Comparison of ENCODE assay signal across 8 cellular contexts in genomic region chr3:129181834-129182233, GRCh38. TPM values are rescaled to one million over a fixed set of nuclear protein-coding genes. Genes with fewer than 3 reads are reported as not detected.
A peak's percentile ranks its signal among the peaks of the same experiment; 100 is the strongest.
DNase-seq lines count a peak whose midpoint lies in the region; FAIRE-seq and TF ChIP-seq lines count a peak whose summit lies in the region.

No MANE protein-coding gene starts in this region.

- H3K27ac ChIP-seq in mammary epithelial cell (ENCODE audit: insufficient read depth, low read depth, low read length) (peak overlapping the region; percentile 85), muscle layer of duodenum (ENCODE audit: low read length) (peak overlapping the region; percentile 96)

- CTCF ChIA-PET in AG04449 (lab: Yijun Ruan, JAX): interaction anchor here (1.2 to 6.3 kb wide), 4 partner anchors 14 to 64 kb away, joined by 4 to 48 read pairs (median 4); partner anchors contain the start of gene ISY1
- CTCF ChIA-PET in mammary epithelial cell (lab: Charles Lee; ENCODE audit: low non-redundant PET): no interaction called here

- peak overlapping the region; percentile 69 for H3K4me2 ChIP-seq in mammary epithelial cell (ENCODE audit: insufficient read depth, low read depth, low read length)

- no TSS peak for BruUV-seq in mammary epithelial cell (replicated peaks; lab: Mats Ljungman, UMichigan)

- peaks cover 8% of the 10 kb centered on the region for H3K36me3 ChIP-seq in mammary epithelial cell (ENCODE audit: insufficient read depth, low read length)
- peaks cover 0 to 4% of the 10 kb centered on the region in 2 donors for H3K36me3 ChIP-seq in muscle layer of duodenum (ENCODE audit: control insufficient read depth in 1 of 2, insufficient read depth in 2 of 2, low read length in 2 of 2)

- intact Hi-C loops in mammary epithelial cell (cut with micrococcal nuclease): no loop called here

- peaks cover 22% of the 10 kb centered on the region for H4K20me1 ChIP-seq in mammary epithelial cell (ENCODE audit: insufficient read depth, low read length)

- H3K79me2 ChIP-seq in mammary epithelial cell (ENCODE audit: insufficient read depth, low read length): peaks cover 86% of the 10 kb centered on the region

- no peak for FAIRE-seq in GM19239 (lab: Jason Lieb, UNC)

- WGBS in mammary epithelial cell (ENCODE audit: low coverage, missing lambda C conversion rate): 0% methylated on average over 2 of the region's 2 CpGs

- in situ Hi-C loops in mammary epithelial cell (cut with MboI; ENCODE audit: low sequenced_read_pairs in 2 of 2): no loop called here

- H3K4me3 ChIP-seq in AG04449 (ENCODE audit: low read depth, low read length): peak overlapping the region; percentile 96
- H3K4me3 ChIP-seq in Jurkat, Clone E6-1 (ENCODE audit: low read length): peak overlapping the region; percentile 69
- H3K4me3 ChIP-seq in mammary epithelial cell (replicated peaks in 1 of 3; ENCODE audit: insufficient read depth in 1 of 3, low read depth in 2 of 3, low read length in 3 of 3): peak overlapping the region; percentile 73 to 95 (median 94)
- peak overlapping the region; percentile 82 to 89 for H3K4me3 ChIP-seq in muscle layer of duodenum (ENCODE audit: low read depth in 1 of 2, low read length in 2 of 2)

- dilution Hi-C loops in mammary epithelial cell (cut with HindIII; ENCODE audit: low sequenced_read_pairs): no loop called here

- H3K9me3 ChIP-seq in mammary epithelial cell (replicated peaks; ENCODE audit: insufficient read depth, low read length): no peaks in the 10 kb centered on the region
- no peaks in the 10 kb centered on the region for H3K9me3 ChIP-seq in muscle layer of duodenum (ENCODE audit: control insufficient read depth in 1 of 2, low read length in 2 of 2)

- DNase-seq in AG04449 (ENCODE audit: low read depth, low spot score): no peak
- DNase-seq in Jurkat, Clone E6-1 (ENCODE audit: low read depth, low spot score): no peak
- no peak for DNase-seq in mammary epithelial cell
- DNase-seq in NCI-H1092 (lab: John Stamatoyannopoulos, UW): no peak
- DNase-seq in GM19239 (ENCODE audit: insufficient read length, low spot score): no peak
- DNase-seq in DMS153 (lab: John Stamatoyannopoulos, UW): no peak
- DNase-seq in NCI-H345 (lab: John Stamatoyannopoulos, UW): no peak

- POLR2A ChIA-PET in AG04449 (lab: Yijun Ruan, JAX): no interaction called here

- TF ChIP-seq CTCF in AG04449 (IDR thresholded peaks at IDR 0.05; ENCODE audit: insufficient read depth, low read length, missing control alignments): no peak
- no peak for TF ChIP-seq CTCF in mammary epithelial cell (conservative IDR thresholded peaks at IDR 0.05 in 1 of 2, IDR thresholded peaks at IDR 0.05 in 1 of 2; ENCODE audit: extremely low read depth in 1 of 2, insufficient read depth in 1 of 2, low read depth in 1 of 2, low read length in 2 of 2)

- no peak overlapping the region for H2AFZ ChIP-seq in mammary epithelial cell (ENCODE audit: low read depth, low read length)

- H3K9ac ChIP-seq in mammary epithelial cell (ENCODE audit: insufficient read depth, low read length): peak overlapping the region; percentile 97

- H3K4me1 ChIP-seq in mammary epithelial cell (ENCODE audit: insufficient read depth, low read length): peaks cover 26% of the 10 kb centered on the region
- H3K4me1 ChIP-seq in muscle layer of duodenum (ENCODE audit: control insufficient read depth in 1 of 2, insufficient read depth in 2 of 2, low read length in 2 of 2): peaks cover 11 to 51% of the 10 kb centered on the region in 2 donors

- H3K27me3 ChIP-seq in mammary epithelial cell (ENCODE audit: insufficient read depth, low read length) (no peaks in the 10 kb centered on the region), muscle layer of duodenum (ENCODE audit: low read depth, low read length) (no peaks in the 10 kb centered on the region)

RNA-seq across cellular contexts. Expression of gene CNBP, which starts 1.9 kb away (rescaled TPM):
- polyA plus RNA-seq in Jurkat, Clone E6-1 (2012; ENCODE audit: insufficient read depth, insufficient read length): 365 TPM
- total RNA-seq in mammary epithelial cell: 100 to 1,000 TPM; 252 to 307 TPM
- 349 TPM for polyA plus RNA-seq in mammary epithelial cell
- 213 TPM for polyA minus RNA-seq in mammary epithelial cell

RNA-seq across cellular contexts. Expression of gene ISY1, which starts 21.0 kb away (rescaled TPM):
- polyA plus RNA-seq in Jurkat, Clone E6-1 (2012; ENCODE audit: insufficient read depth, insufficient read length): 83.5 TPM
- 10 to 100 TPM; 16.8 to 38.2 TPM for total RNA-seq in mammary epithelial cell
- 27.4 TPM for polyA plus RNA-seq in mammary epithelial cell
- polyA minus RNA-seq in mammary epithelial cell: 29.5 TPM
